ENCODE assay signal across 21 cellular contexts in the genomic region with DNA sequence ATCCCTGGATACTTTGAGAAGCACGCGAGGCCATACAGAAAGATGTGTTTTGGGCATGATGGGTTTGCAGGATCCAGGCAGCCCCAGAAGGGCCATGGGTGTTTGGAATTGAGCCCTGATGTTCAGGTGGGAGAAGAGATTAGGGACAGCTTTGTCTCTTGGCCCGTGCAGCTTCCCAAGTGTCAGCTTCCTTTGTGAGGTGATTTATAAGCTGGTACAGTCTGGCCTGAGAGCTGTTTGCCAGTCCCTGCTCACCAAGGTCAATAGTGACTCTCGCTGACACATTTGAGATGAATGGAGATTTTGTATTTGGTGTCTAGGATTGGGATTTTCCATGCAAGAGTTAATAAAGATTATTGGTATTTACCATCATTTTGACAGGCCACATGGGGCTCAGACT.
"Had no signal": no experiment of that assay in that cellular context is flagged by ENCODE, and none has a peak within 500 bp of the region (broad histone marks: within the 10 kb centered on the region; RNA-seq: fewer than 3 reads in every experiment).

No MANE protein-coding gene starts in this region.

- ATAC-seq: HepG2 had no signal

- DNase-seq: IMR-90, Karpas-422, KG1, MG63, NCI-H1092, NCI-H1105 treated with DMSO at 0.1 percent for 48 hours, NCI-H1417 treated with DMSO at 0.1 percent for 48 hours, NCI-H146, NCI-H1694 treated with DMSO at 0.1 percent for 48 hours, NCI-H1930, NCI-H2107, NCI-H2171 treated with DMSO at 0.1 percent for 48 hours, NCI-H345, NCI-H446 treated with DMSO at 0.1 percent for 48 hours, NCI-H510A treated with DMSO at 0.1 percent for 48 hours, NCI-H526, NCI-H748 treated with DMSO at 0.1 percent for 48 hours, Right ventricle myocardium superior, RPMI8226, SIG-M5 had no signal
